ENCODE assay signal across 1 cellular context in genomic region chr7:104923010-104923421, GRCh38.
TF ChIP-seq lines count a peak whose summit lies in the region.

No MANE protein-coding gene starts in this region.

TF ChIP-seq in HepG2, 621 proteins besides CTCF, POLR2A, EP300 and RAD21 (continued from another document and continues in another):
- peak; percentile 64; the same call in 1 of the 2 replicates for TF ChIP-seq HMGXB3 (CRISPR knock-in tag; IDR thresholded peaks at IDR 0.05; ENCODE audit: borderline replicate concordance)
- TF ChIP-seq ZNF781 (CRISPR knock-in tag; IDR thresholded peaks at IDR 0.05; ENCODE audit: borderline replicate concordance, not compliant biosample characterization) = no peak
- 0 out of 2 replicates have a peak, but pooled peaks have one; percentile 26 for TF ChIP-seq SOX5 (CRISPR knock-in tag; IDR thresholded peaks at IDR 0.05; ENCODE audit: borderline replicate concordance)
- TF ChIP-seq TAF15 (IDR thresholded peaks at IDR 0.05; ENCODE audit: low read depth, low read length, poor library complexity, severe bottlenecking) = no peak
- no peak for TF ChIP-seq NKX3-1 (CRISPR knock-in tag; IDR thresholded peaks at IDR 0.05)
- TF ChIP-seq ZBTB3 (CRISPR knock-in tag; IDR thresholded peaks at IDR 0.05; ENCODE audit: borderline replicate concordance, low read depth) = no peak
- TF ChIP-seq ZNF703 (CRISPR knock-in tag; IDR thresholded peaks at IDR 0.05; ENCODE audit: borderline replicate concordance) = no peak
- peak; percentile 30 for TF ChIP-seq TBL1XR1 (IDR thresholded peaks at IDR 0.05; ENCODE audit: borderline replicate concordance, low read length, partially characterized antibody)
- no peak for TF ChIP-seq BATF2 (CRISPR knock-in tag; IDR thresholded peaks at IDR 0.05)
- TF ChIP-seq ZNF775 (CRISPR knock-in tag; IDR thresholded peaks at IDR 0.05; ENCODE audit: borderline replicate concordance) = no peak
- no peak for TF ChIP-seq ZNF564 (CRISPR knock-in tag; IDR thresholded peaks at IDR 0.05)
- peak; percentile 34; the same call in 1 of the 2 replicates for TF ChIP-seq SAP130 (CRISPR knock-in tag; IDR thresholded peaks at IDR 0.05; ENCODE audit: low read depth)
- TF ChIP-seq ZNF562 (CRISPR knock-in tag; IDR thresholded peaks at IDR 0.05; ENCODE audit: borderline replicate concordance) = no peak
- TF ChIP-seq ZMYM3 (CRISPR knock-in tag; IDR thresholded peaks at IDR 0.05) = no peak
- TF ChIP-seq CEBPB (IDR thresholded peaks at IDR 0.05; ENCODE audit: borderline replicate concordance, low read depth, low read length) = peak; percentile 51; the same call in 1 of the 2 replicates
- TF ChIP-seq MAZ (IDR thresholded peaks at IDR 0.05; ENCODE audit: borderline replicate concordance, low read depth, low read length) = no peak
- TF ChIP-seq MAZ (CRISPR knock-in tag; IDR thresholded peaks at IDR 0.05; ENCODE audit: low read depth) = no peak
- no peak for TF ChIP-seq SP2 (CRISPR knock-in tag; IDR thresholded peaks at IDR 0.05)
- TF ChIP-seq SOX13 (IDR thresholded peaks at IDR 0.05) = no peak
- peak in 1 of 2 experiments; percentile 16; a peak in 1 of 4 replicates for TF ChIP-seq SOX13 (CRISPR knock-in tag; conservative IDR thresholded peaks at IDR 0.05 in 1 of 2, IDR thresholded peaks at IDR 0.05 in 1 of 2)
- TF ChIP-seq ZBTB37 (CRISPR knock-in tag; IDR thresholded peaks at IDR 0.05) = no peak
- no peak for TF ChIP-seq DRAP1 (CRISPR knock-in tag; IDR thresholded peaks at IDR 0.05)
- TF ChIP-seq ARID4A (CRISPR knock-in tag; IDR thresholded peaks at IDR 0.05; ENCODE audit: borderline replicate concordance) = no peak
- TF ChIP-seq ZBTB4 (CRISPR knock-in tag; IDR thresholded peaks at IDR 0.05; ENCODE audit: borderline replicate concordance) = no peak
- no peak for TF ChIP-seq CREBL2 (CRISPR knock-in tag; IDR thresholded peaks at IDR 0.05; ENCODE audit: borderline replicate concordance)
- no peak for TF ChIP-seq JARID2 (CRISPR knock-in tag; IDR thresholded peaks at IDR 0.05; ENCODE audit: insufficient replicate concordance)
- no peak; the same call in 1 of the 2 replicates for TF ChIP-seq ZNF556 (CRISPR knock-in tag; IDR thresholded peaks at IDR 0.05; ENCODE audit: borderline replicate concordance)
- TF ChIP-seq DDIT3 (CRISPR knock-in tag; IDR thresholded peaks at IDR 0.05) = no peak
- no peak for TF ChIP-seq ZNF10 (CRISPR knock-in tag; IDR thresholded peaks at IDR 0.05; ENCODE audit: borderline replicate concordance, low read depth)
- TF ChIP-seq CEBPZ (IDR thresholded peaks at IDR 0.05; ENCODE audit: low read length) = no peak
- no peak; the same call in 1 of the 2 replicates for TF ChIP-seq TEF (CRISPR knock-in tag; IDR thresholded peaks at IDR 0.05)
- no peak for TF ChIP-seq CBX2 (IDR thresholded peaks at IDR 0.05; ENCODE audit: low read depth, low read length)
- no peak for TF ChIP-seq CBX2 (CRISPR knock-in tag; IDR thresholded peaks at IDR 0.05; ENCODE audit: low read depth)
- peak; percentile 40; the same call in 1 of the 2 replicates for TF ChIP-seq ZBTB25 (CRISPR knock-in tag; IDR thresholded peaks at IDR 0.05)
- TF ChIP-seq XBP1 (CRISPR knock-in tag; IDR thresholded peaks at IDR 0.05) = no peak
